In genomic region chr7:16851829-16852228, GRCh38 we compare ENCODE assay signal across 19 cellular contexts. TPM values are rescaled to one million over a fixed set of nuclear protein-coding genes. Genes with fewer than 3 reads are reported as not detected.
DNase-seq lines count a peak whose midpoint lies in the region; ATAC-seq and TF ChIP-seq lines count a peak whose summit lies in the region.
"Had no signal": no experiment of that assay in that cellular context is flagged by ENCODE, and none has a peak within 500 bp of the region (broad histone marks: within the 10 kb centered on the region; RNA-seq: fewer than 3 reads in every experiment).

No MANE protein-coding gene starts in this region.

- H3K36me3 ChIP-seq in Loucy (ENCODE audit: insufficient read depth, low read length) (no peaks in the 10 kb centered on the region), upper lobe of right lung (no peaks in the 10 kb centered on the region)
- H3K36me3 ChIP-seq: adrenal gland, tibial artery had no signal

- H3F3A ChIP-seq in Loucy (ENCODE audit: low read depth), result no peaks in the 10 kb centered on the region

- no peaks in the 10 kb centered on the region for H3K79me2 ChIP-seq in Loucy (ENCODE audit: insufficient read depth, low read length)

- H3K27ac ChIP-seq in upper lobe of right lung, result no peak overlapping the region
- H3K27ac ChIP-seq: tibial artery had no signal

- H3K4me1 ChIP-seq in Loucy (ENCODE audit: insufficient read depth, low read length, poor library complexity, severe bottlenecking) (peaks cover 10% of the 10 kb centered on the region), upper lobe of right lung (no peaks in the 10 kb centered on the region)
- H3K4me1 ChIP-seq: adrenal gland, tibial artery had no signal

- H4K20me1 ChIP-seq in Loucy (ENCODE audit: insufficient read depth, low read length, poor library complexity, severe bottlenecking), result no peaks in the 10 kb centered on the region

- peak; percentile 24 for ATAC-seq in upper lobe of right lung
- ATAC-seq in HG03457 (IDR thresholded peaks at IDR 0.05; ENCODE audit: unreplicated experiment), result no peak

- peak; percentile 19 for DNase-seq in OCI-M1 (lab: John Stamatoyannopoulos, UW)
- peak; percentile 37 for DNase-seq in globus pallidus (ENCODE audit: low spot score)
- no peak for DNase-seq in upper lobe of right lung
- DNase-seq in 8988T, result no peak
- DNase-seq in AG08395 (ENCODE audit: low spot score), result no peak
- DNase-seq: activated T-cell treated with anti-CD3 and anti-CD28 coated beads, Interleukin-2, amount 50 U/mL, for 72 hours; cerebellar nuclear complex; erythroblast; IMR-90; NCI-H146; NCI-H446 treated with DMSO at 0.1 percent for 48 hours; T-helper 2 cell had no signal

- TF ChIP-seq CTCF in Loucy (conservative IDR thresholded peaks at IDR 0.05; ENCODE audit: low read length), result no peak
- TF ChIP-seq CTCF in upper lobe of right lung (IDR thresholded peaks at IDR 0.05), result no peak

- H2AFZ ChIP-seq in Loucy (ENCODE audit: low read length), result peak overlapping the region; percentile 20
- H2AFZ ChIP-seq: GM23338 had no signal

- no peaks in the 10 kb centered on the region for H3K27me3 ChIP-seq in Loucy (ENCODE audit: insufficient read depth, low read length, poor library complexity, severe bottlenecking)
- H3K27me3 ChIP-seq in upper lobe of right lung, result no peaks in the 10 kb centered on the region
- H3K27me3 ChIP-seq: adrenal gland, tibial artery had no signal

- intact Hi-C loops in upper lobe of right lung (cut with DNase I), result no loop called here

- H3K4me3 ChIP-seq in Loucy (ENCODE audit: low read length, poor library complexity, severe bottlenecking) (no peak overlapping the region), upper lobe of right lung (no peak overlapping the region)
- H3K4me3 ChIP-seq: adrenal gland, GM23338, tibial artery had no signal

- no peak overlapping the region for H3K9ac ChIP-seq in Loucy (ENCODE audit: low read depth, low read length, poor library complexity, severe bottlenecking)

- H3K9me2 ChIP-seq in Loucy (replicated peaks; ENCODE audit: low read depth, low read length), result no peaks in the 10 kb centered on the region

- H3K9me3 ChIP-seq in Loucy (ENCODE audit: insufficient read depth, low read depth, low read length), result no peaks in the 10 kb centered on the region
- no peaks in the 10 kb centered on the region for H3K9me3 ChIP-seq in upper lobe of right lung
- H3K9me3 ChIP-seq: adrenal gland, tibial artery had no signal

- peak overlapping the region; percentile 10 for H3K4me2 ChIP-seq in Loucy (ENCODE audit: low read depth, low read length, poor library complexity, severe bottlenecking)
- H3K4me2 ChIP-seq: GM23338 had no signal

RNA-seq across cellular contexts. Expression of gene AGR3, which starts 30.0 kb away (rescaled TPM):
- total RNA-seq in upper lobe of right lung, result 37.2 TPM
- total RNA-seq: activated T-cell treated with anti-CD3 and anti-CD28 coated beads, Interleukin-2, amount 50 U/mL, for 72 hours; adrenal gland; GM23338; IMR-90; kidney epithelial cell; renal cortical epithelial cell had no signal

RNA-seq across cellular contexts. Expression of gene AGR2, which starts 47.0 kb away (rescaled TPM):
- total RNA-seq in upper lobe of right lung, result 66.3 TPM
- total RNA-seq: activated T-cell treated with anti-CD3 and anti-CD28 coated beads, Interleukin-2, amount 50 U/mL, for 72 hours; GM23338; IMR-90 had no signal

Comparison
In these comparisons a context has a peak if more than half of its experiments do, and no peak if none do; other contexts are left out.
1. DNase-seq: peak in OCI-M1 (single experiment) and globus pallidus (single experiment); none in upper lobe of right lung (single experiment), 8988T (single experiment) and AG08395 (single experiment).